Comparison of ENCODE assay signal across 8 cellular contexts in the genomic region with DNA sequence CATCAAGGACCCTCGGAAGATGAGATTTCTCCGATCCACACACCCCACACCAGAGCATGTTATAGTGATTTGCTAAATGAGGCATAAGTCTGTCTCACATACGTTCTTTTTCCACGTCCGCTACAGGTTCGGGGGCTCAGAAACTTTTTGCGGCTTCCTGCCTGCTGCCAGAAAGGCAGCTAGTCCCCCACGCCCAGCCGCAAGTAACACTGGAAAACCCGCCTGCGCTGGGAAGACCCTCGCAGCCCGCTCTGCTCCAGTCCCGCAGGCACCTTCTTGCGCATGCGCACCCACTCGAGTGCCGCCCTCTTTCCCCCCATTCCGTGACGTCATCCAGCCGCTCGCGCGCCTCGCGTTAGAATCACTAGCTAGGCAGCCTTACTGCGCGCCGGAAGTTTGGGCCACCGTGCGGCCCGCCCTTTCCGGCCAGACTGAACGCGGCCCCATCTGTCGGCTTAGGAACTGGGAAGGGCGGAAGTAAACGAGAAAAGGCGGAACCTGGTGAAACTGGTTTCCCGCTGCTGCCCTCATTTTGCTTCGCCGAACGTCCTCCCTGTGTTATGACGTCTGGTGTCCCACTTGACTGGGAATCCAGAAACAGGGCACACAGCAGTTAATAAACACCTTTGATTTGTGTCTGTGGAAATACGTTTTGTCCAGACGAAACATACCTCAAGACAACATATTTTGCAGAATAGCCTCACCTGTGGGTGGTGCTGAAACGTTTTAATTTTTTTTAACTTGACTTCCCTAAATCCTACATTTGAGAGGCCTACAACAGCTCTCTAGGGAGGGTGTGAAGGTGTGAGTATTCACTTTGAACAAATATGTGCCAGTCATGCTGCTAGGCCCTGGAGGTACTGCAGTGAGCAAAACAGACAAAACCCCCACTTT. TPM values are rescaled to one million over a fixed set of nuclear protein-coding genes. Genes with fewer than 3 reads are reported as not detected.
DNase-seq lines count a peak whose midpoint lies in the region; ATAC-seq and TF ChIP-seq lines count a peak whose summit lies in the region.

C1orf74 (minus strand) TSS at position 284 of the 894 bp plus-strand sequence. CDS start 925 bp downstream, outside the sequence.

- peak within 1 kb of the TSS; percentile 35; the same call in 1 of the 2 replicates for H2AK5ac ChIP-seq in IMR-90 (ENCODE audit: low read depth, low read length)

- H3K79me2 ChIP-seq in OCI-LY7 (ENCODE audit: insufficient read depth, low read depth, low read length), result peaks cover 8% of the 10 kb centered on the region; the same call in 1 of the 2 replicates

- peak within 1 kb of the TSS; percentile 82 for H4K91ac ChIP-seq in IMR-90 (ENCODE audit: insufficient read depth, low read depth, low read length)

- H3K4me2 ChIP-seq in IMR-90 (ENCODE audit: low read depth, low read length) (peak within 1 kb of the TSS; percentile 88), OCI-LY7 (ENCODE audit: low read length) (peak within 1 kb of the TSS; percentile 95)

- BruUV-seq in IMR-90 (replicated peaks; lab: Mats Ljungman, UMichigan), result no TSS peak
- BruUV-seq in OCI-LY7 (replicated peaks; lab: Mats Ljungman, UMichigan), result TSS peak; percentile 91

- H2BK120ac ChIP-seq in IMR-90 (ENCODE audit: low read depth, low read length), result peak within 1 kb of the TSS; percentile 28; the same call in 1 of the 2 replicates

- H3K4ac ChIP-seq in IMR-90 (ENCODE audit: low read depth, low read length), result peak within 1 kb of the TSS; percentile 89

- H3K18ac ChIP-seq in IMR-90 (ENCODE audit: low read depth, low read length), result peak within 1 kb of the TSS; percentile 84

- no peaks in the 10 kb centered on the region for H3K36me3 ChIP-seq in IMR-90 (ENCODE audit: control insufficient read depth, insufficient read depth, low read length)
- H3K36me3 ChIP-seq in OCI-LY7 (ENCODE audit: insufficient read depth, low read length), result peaks cover 31% of the 10 kb centered on the region

- H2AK9ac ChIP-seq in IMR-90 (replicated peaks; ENCODE audit: low read depth, low read length, poor library complexity), result peak within 1 kb of the TSS; percentile 67

- dilution Hi-C loops in IMR-90 (cut with HindIII; ENCODE audit: low sequenced_read_pairs, unreplicated experiment), result no loop called here

- peak; percentile 82 for TF ChIP-seq POLR2A in IMR-90 (IDR thresholded peaks at IDR 0.05; ENCODE audit: low read depth, low read length)

- intact Hi-C loops in IMR-90 (cut with micrococcal nuclease) (no loop called here), OCI-LY7 (cut with micrococcal nuclease; ENCODE audit: unreplicated experiment) (loop anchor here (1.0 to 5.0 kb wide), 2 partner anchors 28 to 43 kb away; partner anchors contain the start of genes TRAF3IP3 and UTP25)

- no peak for TF ChIP-seq CTCF in IMR-90 (conservative IDR thresholded peaks at IDR 0.05; ENCODE audit: low read depth, low read length)
- peak; percentile 37; the same call in 1 of the 2 replicates for TF ChIP-seq CTCF in OCI-LY7 (conservative IDR thresholded peaks at IDR 0.05; ENCODE audit: low read length)
- TF ChIP-seq CTCF in epithelial cell of esophagus (IDR thresholded peaks at IDR 0.05; ENCODE audit: insufficient read depth, low read depth, low read length, missing control alignments), result no peak

- peak within 1 kb of the TSS; percentile 7; the same call in 1 of the 2 replicates for H2BK20ac ChIP-seq in IMR-90 (ENCODE audit: low read depth, low read length)

- peak within 1 kb of the TSS; percentile 93 for H3K9ac ChIP-seq in IMR-90 (ENCODE audit: low read depth, low read length)

- peak within 1 kb of the TSS; percentile 84 to 99 for H4K8ac ChIP-seq in IMR-90 (ENCODE audit: low read depth in 2 of 2, low read length in 2 of 2)

- H4K5ac ChIP-seq in IMR-90 (ENCODE audit: low read depth, low read length), result peak within 1 kb of the TSS; percentile 99

- no peak for TF ChIP-seq RAD21 in IMR-90 (IDR thresholded peaks at IDR 0.05; ENCODE audit: low read length)

- peak; percentile 99 for ATAC-seq in GM21529 (IDR thresholded peaks at IDR 0.05; ENCODE audit: unreplicated experiment)
- peak; percentile 99 for ATAC-seq in IMR-90 (ENCODE audit: low read depth)

- no peaks in the 10 kb centered on the region for H3K27me3 ChIP-seq in IMR-90 (ENCODE audit: control insufficient read depth, insufficient read depth, low read length)

- H3K23ac ChIP-seq in IMR-90 (ENCODE audit: low read depth, low read length), result peak within 1 kb of the TSS; percentile 25; the same call in 1 of the 2 replicates

- H3K9me2 ChIP-seq in OCI-LY7 (ENCODE audit: insufficient read depth, low read length), result no peaks in the 10 kb centered on the region

- H3K79me1 ChIP-seq in IMR-90 (ENCODE audit: low read depth in 1 of 2, low read length in 2 of 2), result peaks cover 7 to 20% of the 10 kb centered on the region in 2 experiments; a peak in 3 of 4 replicates

- peak within 1 kb of the TSS; percentile 73 for H3K27ac ChIP-seq in IMR-90 (ENCODE audit: insufficient read depth, low read length)
- H3K27ac ChIP-seq in OCI-LY7 (ENCODE audit: low read depth, low read length, poor library complexity, severe bottlenecking), result peak within 1 kb of the TSS; percentile 52

- peak; percentile 96 for DNase-seq in DMS114 treated with DMSO at 0.1 percent for 48 hours (lab: John Stamatoyannopoulos, UW; ENCODE audit: unreplicated experiment)
- peak; percentile 97 for DNase-seq in IMR-90
- DNase-seq in OCI-LY7 (ENCODE audit: low spot score), result peak; percentile 98
- DNase-seq in activated T-cell treated with anti-CD3 and anti-CD28 coated beads for 4 hours, result peak; percentile 100
- DNase-seq in epithelial cell of esophagus (ENCODE audit: low read depth), result peak; percentile 93
- peak; percentile 96 for DNase-seq in middle frontal gyrus (ENCODE audit: extremely low spot score, low spot score)
- peak; percentile 100 for DNase-seq in stimulated activated CD8-positive, alpha-beta memory T cell treated with anti-CD3 and anti-CD28 coated beads, Interleukin-2, amount 100 ng/mL, for 1 hour (ENCODE audit: low read depth in 2 of 2)

- H3K4me3 ChIP-seq in IMR-90 (ENCODE audit: insufficient read depth, low read depth, low read length) (peak within 1 kb of the TSS; percentile 80), OCI-LY7 (ENCODE audit: low read depth, low read length, poor library complexity, severe bottlenecking) (peak within 1 kb of the TSS; percentile 93), epithelial cell of esophagus (ENCODE audit: low read length) (peak within 1 kb of the TSS; percentile 73)

- no peak within 1 kb of the TSS; the same call in 2 of the 3 replicates for H2BK15ac ChIP-seq in IMR-90 (ENCODE audit: low read depth, low read length)

- H3K4me1 ChIP-seq in IMR-90 (ENCODE audit: control insufficient read depth, insufficient read depth, low read length) (no peaks in the 10 kb centered on the region; the same call in 1 of the 2 replicates), OCI-LY7 (ENCODE audit: insufficient read depth, low read length, poor library complexity, severe bottlenecking) (peaks cover 15% of the 10 kb centered on the region)

- POLR2A ChIA-PET in IMR-90 (lab: Charles Lee; ENCODE audit: unreplicated experiment), result no interaction called here
- POLR2A ChIA-PET in OCI-LY7 (lab: Charles Lee), result interaction anchor here (0.6 to 2.4 kb wide), 8 partner anchors 9 to 468 kb away, joined by 3 to 21 read pairs (median 7); partner anchors contain the start of gene TRAF3IP3

- H3K14ac ChIP-seq in IMR-90 (replicated peaks; ENCODE audit: low read depth, low read length), result peak within 1 kb of the TSS; percentile 85

- 0% methylated on average over 20 of the region's 47 CpGs; no CpG with 5 or more reads in 1 of the 2 experiments for WGBS in IMR-90 (ENCODE audit: extremely low coverage in 2 of 2, insufficient read length in 1 of 2), 2 experiments

- H2BK5ac ChIP-seq in IMR-90 (ENCODE audit: low read depth, low read length, poor library complexity, severe bottlenecking), result peak within 1 kb of the TSS; percentile 57

- CTCF ChIA-PET in IMR-90 (lab: Yijun Ruan, JAX) (no interaction called here), OCI-LY7 (lab: Charles Lee; ENCODE audit: unreplicated experiment) (no interaction called here)

- H4K20me1 ChIP-seq in IMR-90 (ENCODE audit: insufficient read depth, low read length) (no peaks in the 10 kb centered on the region), OCI-LY7 (ENCODE audit: insufficient read depth, low read length) (no peaks in the 10 kb centered on the region)

- H3K9me3 ChIP-seq in IMR-90 (ENCODE audit: control insufficient read depth, insufficient read depth, low read length) (no peaks in the 10 kb centered on the region), OCI-LY7 (ENCODE audit: low read length) (peaks cover 5% of the 10 kb centered on the region; the same call in 1 of the 2 replicates)

- peaks cover 8% of the 10 kb centered on the region; the same call in 1 of the 2 replicates for H3K9me1 ChIP-seq in IMR-90 (ENCODE audit: insufficient read depth, low read length)

- H3K56ac ChIP-seq in IMR-90 (ENCODE audit: extremely low read depth, insufficient read depth, low read length), result peak within 1 kb of the TSS; percentile 85

- in situ Hi-C loops in IMR-90 (cut with MboI; ENCODE audit: low sequenced_read_pairs), result no loop called here

- H2AFZ ChIP-seq in IMR-90 (replicated peaks; ENCODE audit: low read length, poor library complexity), result peak within 1 kb of the TSS; percentile 93
- peak within 1 kb of the TSS; percentile 100 for H2AFZ ChIP-seq in OCI-LY7 (ENCODE audit: low read length)

TF ChIP-seq in IMR-90, 13 proteins besides CTCF, POLR2A, EP300 and RAD21 (continues in another document):
- TF ChIP-seq RFX5 (IDR thresholded peaks at IDR 0.05; ENCODE audit: low read depth, low read length) (0 out of 2 replicates have a peak, but pooled peaks have one; percentile 21), FOS (IDR thresholded peaks at IDR 0.05; ENCODE audit: low read depth, low read length) (no peak), RCOR1 (IDR thresholded peaks at IDR 0.05; ENCODE audit: insufficient replicate concordance, low read length) (no peak), NFE2L2 (IDR thresholded peaks at IDR 0.05; ENCODE audit: low read depth, low read length) (no peak), MXI1 (IDR thresholded peaks at IDR 0.05; ENCODE audit: borderline replicate concordance, low read depth, low read length) (0 out of 2 replicates have a peak, but pooled peaks have one; percentile 48), MAFK (IDR thresholded peaks at IDR 0.05; ENCODE audit: low read depth, low read length) (no peak), CHD1 (IDR thresholded peaks at IDR 0.05; ENCODE audit: low read depth, low read length) (no peak), BHLHE40 (IDR thresholded peaks at IDR 0.05; ENCODE audit: low read depth, low read length) (no peak), SMC3 (IDR thresholded peaks at IDR 0.05; ENCODE audit: low read depth, low read length) (no peak), MAZ (IDR thresholded peaks at IDR 0.05; ENCODE audit: borderline replicate concordance, low read depth, low read length) (peak; percentile 94; the same call in 1 of the 2 replicates)

RNA-seq across cellular contexts. Expression of gene C1orf74, which starts in this region (rescaled TPM):
- total RNA-seq in IMR-90 (2012; rRNA removed), result 4.2 and 4.3 TPM in 2 replicates
- polyA plus RNA-seq in IMR-90 (2012; rRNA removed), result 0.79 and 1.1 TPM in 2 replicates
- polyA plus RNA-seq in IMR-90 (2012; cell fraction: cytosol; rRNA removed), result 0.37 and 0.40 TPM in 2 replicates
- 0.30 and 0.46 TPM in 2 replicates for polyA plus RNA-seq in IMR-90 (2012; cell fraction: nucleus; rRNA removed; ENCODE audit: low replicate concordance)
- 3.7 and 4.4 TPM in 2 replicates for total RNA-seq in OCI-LY7 (2014; rRNA removed; shearing (Covaris generic))
- total RNA-seq in OCI-LY7 (2022), result 4.2 and 5.0 TPM in 2 replicates

Comparison
In these comparisons a context has a peak if more than half of its experiments do, and no peak if none do; other contexts are left out.
1. Peak in every context shown above with its lines: DNase-seq, ATAC-seq, H3K4me3 ChIP-seq and H3K27ac ChIP-seq.